Comparison of ENCODE assay signal across 8 cellular contexts in the genomic region with DNA sequence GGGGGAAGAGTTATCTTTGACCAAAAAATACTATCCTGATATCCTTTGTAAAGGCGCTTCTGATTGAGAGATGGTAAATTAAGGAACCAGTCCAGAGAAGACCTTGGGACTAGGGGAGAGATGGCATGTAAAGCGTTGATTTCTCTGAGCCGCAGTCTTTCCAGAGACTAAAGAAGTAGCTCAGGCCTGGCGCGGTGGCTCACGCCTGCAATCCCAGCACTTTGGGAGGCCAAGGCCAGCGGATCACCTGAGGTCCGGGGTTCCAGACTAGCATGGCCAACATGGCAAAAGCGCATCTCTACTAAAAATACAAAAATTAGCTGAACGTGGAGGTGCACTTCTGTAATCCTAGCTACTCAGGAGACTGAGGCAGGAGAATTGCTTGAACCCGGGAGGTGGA. TPM values are rescaled to one million over a fixed set of nuclear protein-coding genes. Genes with fewer than 3 reads are reported as not detected.
DNase-seq lines count a peak whose midpoint lies in the region; ATAC-seq and TF ChIP-seq lines count a peak whose summit lies in the region.

No MANE protein-coding gene starts in this region.

- H3K4me1 Mint-ChIP-seq in WTC11: peaks cover 41% of the 10 kb centered on the region

- peak overlapping the region in 3 of 4 donors; percentile 95 to 100 (median 99) for H3K27ac ChIP-seq in gastroesophageal sphincter
- peak overlapping the region in 18 of 21 experiments; percentile 57 to 98 (median 92) for H3K27ac ChIP-seq in skin epidermis
- no peak overlapping the region for H3K27ac ChIP-seq in substantia nigra (ENCODE audit: low read depth, low read length, poor library complexity, severe bottlenecking)

- no peaks in the 10 kb centered on the region for H3K27me3 ChIP-seq in HAP-1 (ENCODE audit: low read depth)
- no peaks in the 10 kb centered on the region for H3K27me3 ChIP-seq in gastroesophageal sphincter

- no peaks in the 10 kb centered on the region for H3K9me3 Mint-ChIP-seq in WTC11

- H3K4me1 ChIP-seq in HAP-1 (peaks cover 36% of the 10 kb centered on the region), gastroesophageal sphincter (peaks cover 6 to 72% (median 39%) of the 10 kb centered on the region in 3 donors)

- H3K4me3 Mint-ChIP-seq in WTC11: peak overlapping the region; percentile 92

- no peak for TF ChIP-seq EP300 in gastroesophageal sphincter (IDR thresholded peaks at IDR 0.05)

- H3K36me3 Mint-ChIP-seq in WTC11: peaks cover 11% of the 10 kb centered on the region

- CTCF ChIA-PET in WTC11 (lab: Charles Lee): interaction anchor here (1.0 to 2.1 kb wide), 4 partner anchors 17 to 180 kb away, joined by 3 to 14 read pairs (median 4); no protein-coding TSS in a partner anchor

- TF ChIP-seq POLR2A in gastroesophageal sphincter (IDR thresholded peaks at IDR 0.05): no peak

- ATAC-seq in WTC11 (no peak), gastroesophageal sphincter (no peak)

- peaks cover 40% of the 10 kb centered on the region for H3K36me3 ChIP-seq in HAP-1 (replicated peaks)
- H3K36me3 ChIP-seq in gastroesophageal sphincter: no peaks in the 10 kb centered on the region

- H3K9me3 ChIP-seq in HAP-1 (no peaks in the 10 kb centered on the region), gastroesophageal sphincter (no peaks in the 10 kb centered on the region)

- no peaks in the 10 kb centered on the region for H3K27me3 Mint-ChIP-seq in WTC11 (ENCODE audit: low read depth)

- peak overlapping the region; percentile 98 for H3K4me3 ChIP-seq in HAP-1
- peak overlapping the region in 1 of 2 donors; percentile 97 for H3K4me3 ChIP-seq in gastroesophageal sphincter
- peak overlapping the region in 6 of 7 experiments; percentile 65 to 97 (median 90) for H3K4me3 ChIP-seq in skin epidermis

- DNase-seq in HAP-1 (ENCODE audit: low spot score in 2 of 2): no peak
- DNase-seq in WTC11 (ENCODE audit: low spot score): no peak
- DNase-seq in D341Med (ENCODE audit: low spot score): no peak
- no peak for DNase-seq in GM20000 (ENCODE audit: low spot score)
- DNase-seq in stimulated activated CD8-positive, alpha-beta memory T cell treated with anti-CD3 and anti-CD28 coated beads, Interleukin-4, amount 100 ng/mL, for 48 hours: no peak
- DNase-seq in substantia nigra (lab: John Stamatoyannopoulos, UW): no peak

- WGBS in gastroesophageal sphincter (ENCODE audit: low coverage in 1 of 2), 2 donors: 77 to 90% methylated on average over 2 to 4 of the region's 11 CpGs

- POLR2A ChIA-PET in WTC11 (lab: Charles Lee): no interaction called here

- TF ChIP-seq CTCF in WTC11 (IDR thresholded peaks at IDR 0.05): no peak
- TF ChIP-seq CTCF in gastroesophageal sphincter (IDR thresholded peaks at IDR 0.05): no peak
- no peak for TF ChIP-seq CTCF in GM20000 (IDR thresholded peaks at IDR 0.05; ENCODE audit: extremely low read depth, missing control alignments)

- in situ Hi-C loops in HAP-1 (cut with MboI; ENCODE audit: low sequenced_read_pairs): no loop called here

- peak overlapping the region; percentile 93; the same call in 1 of the 2 replicates for H3K27ac Mint-ChIP-seq in WTC11

TF ChIP-seq in WTC11, 78 proteins besides CTCF, POLR2A, EP300 and RAD21:
- TF ChIP-seq ZNF396 (CRISPR knock-in tag; IDR thresholded peaks at IDR 0.05; ENCODE audit: borderline replicate concordance) (no peak), ZBTB21 (CRISPR knock-in tag; IDR thresholded peaks at IDR 0.05; ENCODE audit: borderline replicate concordance) (no peak), SMAD3 (CRISPR knock-in tag; IDR thresholded peaks at IDR 0.05; ENCODE audit: borderline replicate concordance) (no peak), FOXJ3 (CRISPR knock-in tag; IDR thresholded peaks at IDR 0.05; ENCODE audit: borderline replicate concordance) (no peak), GABPB1 (CRISPR knock-in tag; IDR thresholded peaks at IDR 0.05) (no peak), HMGA2 (CRISPR knock-in tag; IDR thresholded peaks at IDR 0.05) (no peak), NFYB (CRISPR knock-in tag; conservative IDR thresholded peaks at IDR 0.05; ENCODE audit: low read depth) (no peak)
- TF ChIP-seq, protein P1, sequence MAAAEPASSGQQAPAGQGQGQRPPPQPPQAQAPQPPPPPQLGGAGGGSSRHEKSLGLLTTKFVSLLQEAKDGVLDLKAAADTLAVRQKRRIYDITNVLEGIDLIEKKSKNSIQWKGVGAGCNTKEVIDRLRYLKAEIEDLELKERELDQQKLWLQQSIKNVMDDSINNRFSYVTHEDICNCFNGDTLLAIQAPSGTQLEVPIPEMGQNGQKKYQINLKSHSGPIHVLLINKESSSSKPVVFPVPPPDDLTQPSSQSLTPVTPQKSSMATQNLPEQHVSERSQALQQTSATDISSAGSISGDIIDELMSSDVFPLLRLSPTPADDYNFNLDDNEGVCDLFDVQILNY (CRISPR knock-in tag; IDR thresholded peaks at IDR 0.05): no peak

RNA-seq across cellular contexts. Expression of a gene that starts 0.6 kb away (rescaled TPM):
- 52.1 to 58.3 TPM (median 57.3 TPM) in 3 replicates for total RNA-seq in WTC11 (2021)
- 10 to 100 TPM; 15.4 to 44.2 (median 35.3) TPM for total RNA-seq in gastroesophageal sphincter

RNA-seq across cellular contexts. Expression of a gene that starts 1.4 kb away (rescaled TPM):
- total RNA-seq in WTC11 (2021) (183 to 205 TPM (median 200 TPM) in 3 replicates), gastroesophageal sphincter (100 to 1,000 TPM in 3 of 4 donors, 10 to 100 TPM in 1; 90.0 to 194 (median 113) TPM)

RNA-seq across cellular contexts. Expression of a gene that starts 6.0 kb away (rescaled TPM):
- 46.5 to 49.0 TPM (median 47.4 TPM) in 3 replicates for total RNA-seq in WTC11 (2021)
- 10 to 100 TPM; 52.6 to 78.0 (median 76.0) TPM for total RNA-seq in gastroesophageal sphincter

RNA-seq across cellular contexts. Expression of a gene that starts 24.7 kb away (rescaled TPM):
- total RNA-seq in WTC11 (2021) (72.6 to 83.7 TPM (median 74.1 TPM) in 3 replicates), gastroesophageal sphincter (10 to 100 TPM; 43.8 to 72.6 (median 53.5) TPM)

RNA-seq across cellular contexts. Expression of a gene that starts 36.6 kb away (rescaled TPM):
- total RNA-seq in WTC11 (2021) (7.0 to 12.4 TPM (median 7.4 TPM) in 3 replicates), gastroesophageal sphincter (1 to 10 TPM in 2 of 4 donors, not detected in 2; 1.2 to 2.4 TPM)
